Comparison of ENCODE assay signal across 2 cellular contexts in the genomic region with DNA sequence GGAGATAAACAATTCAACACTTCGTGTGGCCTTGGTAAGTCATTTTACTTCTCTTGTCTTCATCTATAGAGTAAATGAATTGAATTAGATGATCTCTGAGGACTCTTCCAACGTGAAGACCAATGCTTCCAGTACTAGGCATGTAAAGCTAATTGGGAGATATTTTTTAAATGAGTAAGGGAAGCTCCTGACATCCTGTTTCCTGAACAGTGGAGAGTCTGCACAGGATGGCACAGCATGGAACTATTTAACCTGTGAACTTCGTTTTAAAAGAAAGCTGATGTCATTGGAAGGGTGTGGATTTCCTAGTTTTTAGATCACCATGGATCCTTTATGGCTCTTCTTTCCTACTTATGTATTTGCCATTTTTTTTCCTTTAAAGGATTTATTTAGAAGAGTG.
TF ChIP-seq lines count a peak whose summit lies in the region.

No MANE protein-coding gene starts in this region.

TF ChIP-seq in SK-N-SH, 30 proteins besides CTCF, POLR2A, EP300 and RAD21:
- TF ChIP-seq ZBTB33 (IDR thresholded peaks at IDR 0.05; ENCODE audit: borderline replicate concordance, low read depth) (no peak), SIN3A (IDR thresholded peaks at IDR 0.05; ENCODE audit: borderline replicate concordance, low read depth, low read length) (no peak), TEAD4 (IDR thresholded peaks at IDR 0.05; ENCODE audit: borderline replicate concordance, insufficient read depth) (no peak), NFIC (IDR thresholded peaks at IDR 0.05; ENCODE audit: borderline replicate concordance) (no peak), ELF1 (IDR thresholded peaks at IDR 0.05) (no peak), MEF2A (IDR thresholded peaks at IDR 0.05; ENCODE audit: borderline replicate concordance, low read depth) (no peak), TAF1 (IDR thresholded peaks at IDR 0.05; ENCODE audit: borderline replicate concordance, low read depth, low read length) (no peak), YY1 (IDR thresholded peaks at IDR 0.05; ENCODE audit: low read depth) (no peak), POLR2AphosphoS5 (IDR thresholded peaks at IDR 0.05; ENCODE audit: low read depth, low read length) (no peak), IRF3 (IDR thresholded peaks at IDR 0.05; ENCODE audit: low read depth, low read length) (no peak)
TF ChIP-seq in SK-N-SH: peak in this region for 0.

TF ChIP-seq in SK-N-SH treated with all-trans-retinoic acid at 6 μM for 48 hours, 23 proteins besides CTCF, POLR2A, EP300 and RAD21 (continued from another document):
- TF ChIP-seq, protein P1, sequence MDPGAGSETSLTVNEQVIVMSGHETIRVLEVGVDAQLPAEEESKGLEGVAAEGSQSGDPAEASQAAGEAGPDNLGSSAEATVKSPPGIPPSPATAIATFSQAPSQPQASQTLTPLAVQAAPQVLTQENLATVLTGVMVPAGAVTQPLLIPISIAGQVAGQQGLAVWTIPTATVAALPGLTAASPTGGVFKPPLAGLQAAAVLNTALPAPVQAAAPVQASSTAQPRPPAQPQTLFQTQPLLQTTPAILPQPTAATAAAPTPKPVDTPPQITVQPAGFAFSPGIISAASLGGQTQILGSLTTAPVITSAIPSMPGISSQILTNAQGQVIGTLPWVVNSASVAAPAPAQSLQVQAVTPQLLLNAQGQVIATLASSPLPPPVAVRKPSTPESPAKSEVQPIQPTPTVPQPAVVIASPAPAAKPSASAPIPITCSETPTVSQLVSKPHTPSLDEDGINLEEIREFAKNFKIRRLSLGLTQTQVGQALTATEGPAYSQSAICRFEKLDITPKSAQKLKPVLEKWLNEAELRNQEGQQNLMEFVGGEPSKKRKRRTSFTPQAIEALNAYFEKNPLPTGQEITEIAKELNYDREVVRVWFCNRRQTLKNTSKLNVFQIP (CRISPR knock-in tag; IDR thresholded peaks at IDR 0.05; ENCODE audit: borderline replicate concordance, low read depth), result no peak
- TF ChIP-seq ZC3H10 (CRISPR knock-in tag; IDR thresholded peaks at IDR 0.05), result no peak
- no peak for TF ChIP-seq RARB (CRISPR knock-in tag; IDR thresholded peaks at IDR 0.05)
- TF ChIP-seq ARNTL (CRISPR knock-in tag; IDR thresholded peaks at IDR 0.05; ENCODE audit: borderline replicate concordance, low read depth), result no peak
- TF ChIP-seq ZNF565 (CRISPR knock-in tag; conservative IDR thresholded peaks at IDR 0.05; ENCODE audit: low read depth), result no peak
- TF ChIP-seq BACH2 (CRISPR knock-in tag; IDR thresholded peaks at IDR 0.05; ENCODE audit: borderline replicate concordance), result no peak
- TF ChIP-seq TSHZ2 (CRISPR knock-in tag; IDR thresholded peaks at IDR 0.05), result no peak
- no peak for TF ChIP-seq ESRRG (CRISPR knock-in tag; IDR thresholded peaks at IDR 0.05)
- TF ChIP-seq ZNF70 (CRISPR knock-in tag; IDR thresholded peaks at IDR 0.05), result no peak
- TF ChIP-seq GLIS3 (CRISPR knock-in tag; IDR thresholded peaks at IDR 0.05), result no peak
